Comparison of ENCODE assay signal across 8 cellular contexts in genomic region chr10:27242951-27243551, GRCh38. TPM values are rescaled to one million over a fixed set of nuclear protein-coding genes. Genes with fewer than 3 reads are reported as not detected.
DNase-seq lines count a peak whose midpoint lies in the region; ATAC-seq and TF ChIP-seq lines count a peak whose summit lies in the region.

No MANE protein-coding gene starts in this region.

- ATAC-seq in HG02798 (IDR thresholded peaks at IDR 0.05; ENCODE audit: poor library complexity, unreplicated experiment) (peak; percentile 34), left lung (peak; percentile 59)
- ATAC-seq in activated CD4-positive, alpha-beta T cell treated with anti-CD3 and anti-CD28 coated beads for 36 hours: peak; percentile 60

- TF ChIP-seq CTCF in left lung (IDR thresholded peaks at IDR 0.05): no peak

- H3K4me3 Mint-ChIP-seq in activated CD4-positive, alpha-beta T cell treated with anti-CD3 and anti-CD28 coated beads for 36 hours: peak overlapping the region; percentile 98

- H3K9me3 ChIP-seq in left lung: no peaks in the 10 kb centered on the region

- peaks cover 28% of the 10 kb centered on the region for H3K4me1 Mint-ChIP-seq in activated CD4-positive, alpha-beta T cell treated with anti-CD3 and anti-CD28 coated beads for 36 hours

- H3K4me1 ChIP-seq in left lung: peaks cover 3 to 29% of the 10 kb centered on the region in 2 donors

- POLR2A ChIA-PET in activated CD4-positive, alpha-beta T cell treated with anti-CD3 and anti-CD28 coated beads for 36 hours (lab: Charles Lee): interaction anchor here (0.6 to 2.8 kb wide), 4 partner anchors 9 to 89 kb away, joined by 3 to 10 read pairs (median 5); partner anchors contain the start of gene YME1L1

- no peaks in the 10 kb centered on the region for H3K36me3 ChIP-seq in left lung

- CTCF ChIA-PET in activated CD4-positive, alpha-beta T cell treated with anti-CD3 and anti-CD28 coated beads for 36 hours (lab: Charles Lee): interaction anchor here (0.9 to 2.8 kb wide), 5 partner anchors 9 to 89 kb away, joined by 3 to 18 read pairs (median 4); partner anchors contain the start of gene YME1L1

- peak overlapping the region; percentile 97 to 98 for H3K27ac ChIP-seq in left lung

- peaks cover 23% of the 10 kb centered on the region for H3K36me3 Mint-ChIP-seq in activated CD4-positive, alpha-beta T cell treated with anti-CD3 and anti-CD28 coated beads for 36 hours (ENCODE audit: low read depth)

- H3K4me3 ChIP-seq in left lung: peak overlapping the region; percentile 60 to 73

- H3K27me3 Mint-ChIP-seq in activated CD4-positive, alpha-beta T cell treated with anti-CD3 and anti-CD28 coated beads for 36 hours: no peaks in the 10 kb centered on the region

- H3K27me3 ChIP-seq in left lung: no peaks in the 10 kb centered on the region

- H3K9me3 Mint-ChIP-seq in activated CD4-positive, alpha-beta T cell treated with anti-CD3 and anti-CD28 coated beads for 36 hours (ENCODE audit: low read depth): no peaks in the 10 kb centered on the region

- H3K27ac Mint-ChIP-seq in activated CD4-positive, alpha-beta T cell treated with anti-CD3 and anti-CD28 coated beads for 36 hours: peak overlapping the region; percentile 100

- peak; percentile 24 for DNase-seq in NCI-H1092 treated with DMSO at 0.1 percent for 48 hours (lab: John Stamatoyannopoulos, UW)
- no peak for DNase-seq in NCI-H1092 (lab: John Stamatoyannopoulos, UW)
- DNase-seq in NCI-H446 (lab: John Stamatoyannopoulos, UW): peak; percentile 69 to 74
- peak; percentile 83 for DNase-seq in activated CD4-positive, alpha-beta T cell treated with anti-CD3 and anti-CD28 coated beads for 36 hours
- DNase-seq in dermis blood vessel endothelial cell: peak; percentile 81
- peak in 1 of 2 donors; percentile 64 for DNase-seq in left lung
- DNase-seq in stimulated activated CD4-positive, alpha-beta T cell treated with anti-CD3 and anti-CD28 coated beads, Interleukin-2, amount 100 ng/mL, for 24 hours: peak; percentile 67

- intact Hi-C loops in activated CD4-positive, alpha-beta T cell treated with anti-CD3 and anti-CD28 coated beads for 36 hours (cut with DNase I, micrococcal nuclease): loop anchor here (1.0 to 5.0 kb wide), 15 partner anchors 9 to 1434 kb away; partner anchors contain the start of genes MASTL (in 2 of the 2), RAB18 (in 2 of the 2), ANKRD26 (in 1 of the 2) and BAMBI (in 1 of the 2)
- intact Hi-C loops in left lung (cut with DNase I): no loop called here

RNA-seq across cellular contexts. Expression of gene ACBD5, which starts 2.5 kb away (rescaled TPM):
- 10 to 100 TPM; 10.6 to 14.8 TPM for total RNA-seq in activated CD4-positive, alpha-beta T cell treated with anti-CD3 and anti-CD28 coated beads for 36 hours
- 25.0 and 25.5 TPM in 2 replicates for total RNA-seq in dermis blood vessel endothelial cell
- total RNA-seq in left lung: 10 to 100 TPM; 25.6 to 26.3 TPM

Comparison
In these comparisons a context has a peak if more than half of its experiments do, and no peak if none do; other contexts are left out.
1. intact Hi-C loops: an anchor here in activated CD4-positive, alpha-beta T cell treated with anti-CD3 and anti-CD28 coated beads for 36 hours (1.0 to 5.0 kb wide); none called in left lung.